Comparison of ENCODE assay signal across 18 cellular contexts in genomic region chr2:10471046-10471571, GRCh38.
"Had no signal": no experiment of that assay in that cellular context is flagged by ENCODE, and none has a peak within 500 bp of the region (broad histone marks: within the 10 kb centered on the region; RNA-seq: fewer than 3 reads in every experiment).

No MANE protein-coding gene starts in this region.

- H3K27ac ChIP-seq: cardiac muscle cell, colonic mucosa, epithelial cell of prostate, gastroesophageal sphincter, transverse colon had no signal

- H3K4me1 ChIP-seq: colonic mucosa, gastroesophageal sphincter, transverse colon had no signal

- DNase-seq: activated CD4-positive, alpha-beta T cell treated with anti-CD3 and anti-CD28 coated beads for 1 hour; activated CD4-positive, alpha-beta T cell treated with anti-CD3 and anti-CD28 coated beads, Interleukin-2, amount 50 U/mL, for 48 hours; activated CD8-positive, alpha-beta memory T cell treated with anti-CD3 and anti-CD28 coated beads, Interleukin-2, amount 10 ng/mL, durations not matched to agents 7 days and 5 days; activated naive CD4-positive, alpha-beta T cell treated with Interleukin-2 at 50 U/mL for 16 hours; activated T-cell treated with anti-CD3 and anti-CD28 coated beads, Interleukin-2, amount 50 U/mL, for 4 hours; colonic mucosa; effector CD4-positive, alpha-beta T cell; hypothalamus; immature natural killer cell; left colon; natural killer cell; right cardiac atrium; transverse colon had no signal

- H3K27me3 ChIP-seq: colonic mucosa, gastroesophageal sphincter, transverse colon had no signal

- ATAC-seq: activated CD8-positive, alpha-beta memory T cell treated with anti-CD3 and anti-CD28 coated beads, Interleukin-2, amount 10 ng/mL, durations not matched to agents 7 days and 5 days; activated T-cell treated with anti-CD3 and anti-CD28 coated beads, Interleukin-2, amount 50 U/mL, for 4 hours; gastroesophageal sphincter; left colon; natural killer cell; right cardiac atrium; stimulated activated memory B cell treated with anti-CD40 and anti-IgM and Interleukin-4, amounts not matched to agents 10 μg/mL and 1 μg/mL and 100 μg/mL, for 72 hours had no signal

- H3K4me2 ChIP-seq: smooth muscle cell had no signal

- H3K4me3 ChIP-seq: cardiac muscle cell, colonic mucosa, gastroesophageal sphincter, smooth muscle cell, transverse colon had no signal

- H3K36me3 ChIP-seq: cardiac muscle cell, colonic mucosa, gastroesophageal sphincter, transverse colon had no signal

- H3K9me3 ChIP-seq: colonic mucosa, gastroesophageal sphincter, transverse colon had no signal
